8 cellular contexts compared by ENCODE assay signal in genomic region chr15:84982301-84982920, GRCh38. TPM values are rescaled to one million over a fixed set of nuclear protein-coding genes. Genes with fewer than 3 reads are reported as not detected.
A peak's percentile ranks its signal among the peaks of the same experiment; 100 is the strongest.
DNase-seq lines count a peak whose midpoint lies in the region; ATAC-seq and TF ChIP-seq lines count a peak whose summit lies in the region.

No MANE protein-coding gene starts in this region.

- peak overlapping the region; percentile 83 for H3K4me3 ChIP-seq in skeletal muscle cell (ENCODE audit: low read depth, low read length)

- intact Hi-C loops in posterior vena cava (cut with DNase I), result no loop called here

- ATAC-seq in HG03175 (IDR thresholded peaks at IDR 0.05; ENCODE audit: unreplicated experiment), result no peak
- ATAC-seq in HG03571 (IDR thresholded peaks at IDR 0.05; ENCODE audit: unreplicated experiment), result no peak

- peak; percentile 75 for TF ChIP-seq POLR2A in GM19193 (IDR thresholded peaks at IDR 0.05; ENCODE audit: extremely low read depth, insufficient read depth, insufficient read length)

- DNase-seq in RPMI7951 (ENCODE audit: low read depth) (peak; percentile 38), hypothalamus (lab: John Stamatoyannopoulos, UW) (peak in 28 of 51 donors; percentile 8 to 65 (median 28)), skeletal muscle cell (ENCODE audit: low read depth) (no peak), posterior vena cava (ENCODE audit: low spot score) (no peak)
- peak; percentile 3 for DNase-seq in activated naive CD8-positive, alpha-beta T cell treated with anti-CD3 and anti-CD28 coated beads, Interleukin-2, amount 50 U/mL, for 16 hours (ENCODE audit: low read depth, low spot score)

RNA-seq across cellular contexts. Expression of gene PDE8A, which starts 0.8 kb away (rescaled TPM):
- total RNA-seq in RPMI7951 (2014; rRNA removed; shearing (Covaris generic)), result 24.9 and 28.7 TPM in 2 replicates
- 10 to 100 TPM; 30.9 to 48.8 TPM for total RNA-seq in posterior vena cava

Comparison
In these comparisons a context has a peak if more than half of its experiments do, and no peak if none do; other contexts are left out.
1. DNase-seq: peak in RPMI7951 (single experiment), activated naive CD8-positive, alpha-beta T cell treated with anti-CD3 and anti-CD28 coated beads, Interleukin-2, amount 50 U/mL, for 16 hours (single experiment) and hypothalamus (28 of 51); none in skeletal muscle cell (single experiment) and posterior vena cava (single experiment).